Comparison of ENCODE assay signal across 8 cellular contexts in the genomic region with DNA sequence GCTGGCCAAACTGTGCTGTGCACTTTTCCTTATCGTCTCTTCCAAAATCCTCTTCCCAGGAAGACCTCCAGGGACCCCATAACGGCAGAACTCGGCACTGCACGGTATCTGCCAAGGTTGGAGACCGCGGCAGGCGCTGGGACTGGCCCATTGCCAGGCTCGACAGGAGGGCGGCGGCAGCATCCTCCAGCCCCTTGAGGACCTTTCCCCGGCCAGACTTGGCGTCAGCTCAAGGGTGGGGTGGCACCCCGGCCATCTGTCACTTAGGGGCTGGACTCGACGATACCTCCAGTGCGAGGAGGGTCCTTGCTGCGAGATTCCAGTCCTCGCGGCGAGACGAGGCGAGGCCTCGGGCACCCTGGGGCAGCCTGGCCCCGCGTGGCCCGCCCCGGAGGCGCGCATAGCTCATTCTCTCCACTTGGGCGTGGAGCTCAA. TPM values are rescaled to one million over a fixed set of nuclear protein-coding genes. Genes with fewer than 3 reads are reported as not detected.
A peak's percentile ranks its signal among the peaks of the same experiment; 100 is the strongest.
DNase-seq lines count a peak whose midpoint lies in the region; ATAC-seq and TF ChIP-seq lines count a peak whose summit lies in the region.

No MANE protein-coding gene starts in this region.

- H3K4me3 Mint-ChIP-seq in activated T-helper 17 cell treated with anti-CD3 and anti-CD28 coated beads, Interleukin-2, amount 50 U/mL, for 72 hours = peak overlapping the region; percentile 83
- peak overlapping the region; percentile 90 for H3K4me3 Mint-ChIP-seq in osteocyte (ENCODE audit: unreplicated experiment)

- POLR2A ChIA-PET in HEK293 (lab: Yijun Ruan, JAX) = interaction anchor here (0.6 to 4.2 kb wide), 24 partner anchors 9 to 505 kb away, joined by 3 to 73 read pairs (median 7); a partner anchor contains a TSS

- peak overlapping the region; percentile 88 for H3K4me3 ChIP-seq in HEK293 (ENCODE audit: low read depth, low read length)
- H3K4me3 ChIP-seq in upper lobe of right lung = peak overlapping the region; percentile 99

- H3K4me1 ChIP-seq in HEK293 (ENCODE audit: control insufficient read depth, insufficient read depth, low read length) (peaks cover 21% of the 10 kb centered on the region), foreskin keratinocyte (peaks cover 12% of the 10 kb centered on the region), upper lobe of right lung (peaks cover 19% of the 10 kb centered on the region)

- no peaks in the 10 kb centered on the region for H3K9me3 Mint-ChIP-seq in activated T-helper 17 cell treated with anti-CD3 and anti-CD28 coated beads, Interleukin-2, amount 50 U/mL, for 72 hours
- no peaks in the 10 kb centered on the region for H3K9me3 Mint-ChIP-seq in osteocyte (ENCODE audit: unreplicated experiment)

- H3K9me3 ChIP-seq in HEK293 (ENCODE audit: control insufficient read depth, insufficient read depth, low read depth, low read length) = no peaks in the 10 kb centered on the region
- H3K9me3 ChIP-seq in upper lobe of right lung = no peaks in the 10 kb centered on the region

- TF ChIP-seq CTCF in HEK293 (tag by site-specific recombination; IDR thresholded peaks at IDR 0.05) (peak; percentile 52; the same call in 1 of the 2 replicates), foreskin keratinocyte (conservative IDR thresholded peaks at IDR 0.05) (no peak), osteocyte (IDR thresholded peaks at IDR 0.05) (no peak), upper lobe of right lung (IDR thresholded peaks at IDR 0.05) (no peak)

- CTCF ChIA-PET in HEK293 (lab: Yijun Ruan, JAX) = interaction anchor here (0.6 to 3.7 kb wide), 9 partner anchors 12 to 1124 kb away, joined by 3 to 18 read pairs (median 4); a partner anchor contains a TSS

- DNase-seq in COLO668 (lab: John Stamatoyannopoulos, UW; ENCODE audit: unreplicated experiment) = peak; percentile 55
- DNase-seq in NCI-H748 (lab: John Stamatoyannopoulos, UW; ENCODE audit: unreplicated experiment) = peak; percentile 72
- DNase-seq in foreskin keratinocyte = no peak
- peak; percentile 88 for DNase-seq in osteocyte (ENCODE audit: extremely low spot score, unreplicated experiment)
- DNase-seq in upper lobe of right lung = peak; percentile 82
- no peak for DNase-seq in DMS114 treated with DMSO at 0.1 percent for 48 hours (lab: John Stamatoyannopoulos, UW; ENCODE audit: unreplicated experiment)

- intact Hi-C loops in upper lobe of right lung (cut with DNase I) = no loop called here

- H3K36me3 ChIP-seq in HEK293 (ENCODE audit: control insufficient read depth in 2 of 2, insufficient read depth in 1 of 2, low read length in 2 of 2) (peaks cover 6 to 17% of the 10 kb centered on the region in 2 experiments; a peak in 2 of 3 replicates), upper lobe of right lung (peaks cover 8% of the 10 kb centered on the region)

- peak overlapping the region; percentile 85 for H3K27ac Mint-ChIP-seq in activated T-helper 17 cell treated with anti-CD3 and anti-CD28 coated beads, Interleukin-2, amount 50 U/mL, for 72 hours
- peak overlapping the region; percentile 85 for H3K27ac Mint-ChIP-seq in osteocyte (ENCODE audit: unreplicated experiment)

- H3K27me3 Mint-ChIP-seq in activated T-helper 17 cell treated with anti-CD3 and anti-CD28 coated beads, Interleukin-2, amount 50 U/mL, for 72 hours = no peaks in the 10 kb centered on the region
- H3K27me3 Mint-ChIP-seq in osteocyte (ENCODE audit: unreplicated experiment) = no peaks in the 10 kb centered on the region

- peak overlapping the region; percentile 90 for H3K27ac ChIP-seq in HEK293 (ENCODE audit: extremely low read depth, low read depth, low read length)
- peak overlapping the region; percentile 71 for H3K27ac ChIP-seq in foreskin keratinocyte
- H3K27ac ChIP-seq in upper lobe of right lung = peak overlapping the region; percentile 88

- no peaks in the 10 kb centered on the region for H3K27me3 ChIP-seq in foreskin keratinocyte
- no peaks in the 10 kb centered on the region for H3K27me3 ChIP-seq in upper lobe of right lung

- peaks cover 10% of the 10 kb centered on the region for H3K4me1 Mint-ChIP-seq in activated T-helper 17 cell treated with anti-CD3 and anti-CD28 coated beads, Interleukin-2, amount 50 U/mL, for 72 hours
- peaks cover 43% of the 10 kb centered on the region for H3K4me1 Mint-ChIP-seq in osteocyte (ENCODE audit: unreplicated experiment)

- ATAC-seq in activated T-helper 17 cell treated with anti-CD3 and anti-CD28 coated beads, Interleukin-2, amount 50 U/mL, for 72 hours (replicated peaks) = peak; percentile 6
- no peak for ATAC-seq in foreskin keratinocyte
- ATAC-seq in upper lobe of right lung = peak; percentile 47

- peaks cover 32% of the 10 kb centered on the region for H3K36me3 Mint-ChIP-seq in activated T-helper 17 cell treated with anti-CD3 and anti-CD28 coated beads, Interleukin-2, amount 50 U/mL, for 72 hours (ENCODE audit: low read depth)
- H3K36me3 Mint-ChIP-seq in osteocyte (ENCODE audit: unreplicated experiment) = peaks cover 11% of the 10 kb centered on the region

TF ChIP-seq in HEK293, 187 proteins besides CTCF, POLR2A, EP300 and RAD21 (continues in another document):
- TF ChIP-seq ZNF394 (tag by site-specific recombination; IDR thresholded peaks at IDR 0.05; ENCODE audit: borderline replicate concordance) = no peak
- TF ChIP-seq REPIN1 (tag by site-specific recombination; IDR thresholded peaks at IDR 0.05; ENCODE audit: low read depth) = peak; percentile 59; the same call in 1 of the 2 replicates
- TF ChIP-seq, protein P1, sequence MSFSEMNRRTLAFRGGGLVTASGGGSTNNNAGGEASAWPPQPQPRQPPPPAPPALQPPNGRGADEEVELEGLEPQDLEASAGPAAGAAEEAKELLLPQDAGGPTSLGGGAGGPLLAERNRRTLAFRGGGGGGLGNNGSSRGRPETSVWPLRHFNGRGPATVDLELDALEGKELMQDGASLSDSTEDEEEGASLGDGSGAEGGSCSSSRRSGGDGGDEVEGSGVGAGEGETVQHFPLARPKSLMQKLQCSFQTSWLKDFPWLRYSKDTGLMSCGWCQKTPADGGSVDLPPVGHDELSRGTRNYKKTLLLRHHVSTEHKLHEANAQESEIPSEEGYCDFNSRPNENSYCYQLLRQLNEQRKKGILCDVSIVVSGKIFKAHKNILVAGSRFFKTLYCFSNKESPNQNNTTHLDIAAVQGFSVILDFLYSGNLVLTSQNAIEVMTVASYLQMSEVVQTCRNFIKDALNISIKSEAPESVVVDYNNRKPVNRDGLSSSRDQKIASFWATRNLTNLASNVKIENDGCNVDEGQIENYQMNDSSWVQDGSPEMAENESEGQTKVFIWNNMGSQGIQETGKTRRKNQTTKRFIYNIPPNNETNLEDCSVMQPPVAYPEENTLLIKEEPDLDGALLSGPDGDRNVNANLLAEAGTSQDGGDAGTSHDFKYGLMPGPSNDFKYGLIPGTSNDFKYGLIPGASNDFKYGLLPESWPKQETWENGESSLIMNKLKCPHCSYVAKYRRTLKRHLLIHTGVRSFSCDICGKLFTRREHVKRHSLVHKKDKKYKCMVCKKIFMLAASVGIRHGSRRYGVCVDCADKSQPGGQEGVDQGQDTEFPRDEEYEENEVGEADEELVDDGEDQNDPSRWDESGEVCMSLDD (tag by site-specific recombination; IDR thresholded peaks at IDR 0.05) = 0 out of 2 replicates have a peak, but pooled peaks have one; percentile 8
- TF ChIP-seq GLIS1 (tag by site-specific recombination; IDR thresholded peaks at IDR 0.05) = peak; percentile 89
- no peak for TF ChIP-seq ZNF223 (tag by site-specific recombination; IDR thresholded peaks at IDR 0.05)
- no peak for TF ChIP-seq EGR2 (tag by site-specific recombination; IDR thresholded peaks at IDR 0.05; ENCODE audit: low read depth)
- TF ChIP-seq, protein P2, sequence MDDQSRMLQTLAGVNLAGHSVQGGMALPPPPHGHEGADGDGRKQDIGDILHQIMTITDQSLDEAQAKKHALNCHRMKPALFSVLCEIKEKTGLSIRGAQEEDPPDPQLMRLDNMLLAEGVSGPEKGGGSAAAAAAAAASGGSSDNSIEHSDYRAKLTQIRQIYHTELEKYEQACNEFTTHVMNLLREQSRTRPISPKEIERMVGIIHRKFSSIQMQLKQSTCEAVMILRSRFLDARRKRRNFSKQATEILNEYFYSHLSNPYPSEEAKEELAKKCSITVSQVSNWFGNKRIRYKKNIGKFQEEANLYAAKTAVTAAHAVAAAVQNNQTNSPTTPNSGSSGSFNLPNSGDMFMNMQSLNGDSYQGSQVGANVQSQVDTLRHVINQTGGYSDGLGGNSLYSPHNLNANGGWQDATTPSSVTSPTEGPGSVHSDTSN (CRISPR knock-in tag; IDR thresholded peaks at IDR 0.05) = peak; percentile 32

RNA-seq across cellular contexts. Expression of a gene that starts 0.8 kb away (rescaled TPM):
- total RNA-seq in activated T-helper 17 cell treated with anti-CD3 and anti-CD28 coated beads, Interleukin-2, amount 50 U/mL, for 72 hours = 100 to 1,000 TPM in 1 of 2 donors, 10 to 100 TPM in 1; 95.4 to 222 TPM
- 315 and 395 TPM in 2 replicates for total RNA-seq in foreskin keratinocyte
- 103 and 149 TPM in 2 replicates for polyA plus RNA-seq in foreskin keratinocyte
- total RNA-seq in osteocyte = 141 and 143 TPM in 2 replicates
- 112 TPM for total RNA-seq in upper lobe of right lung

RNA-seq across cellular contexts. Expression of a gene that starts 12.4 kb away (rescaled TPM):
- under 1 TPM; 0.63 to 0.93 TPM for total RNA-seq in activated T-helper 17 cell treated with anti-CD3 and anti-CD28 coated beads, Interleukin-2, amount 50 U/mL, for 72 hours
- 0.85 and 0.88 TPM in 2 replicates for total RNA-seq in foreskin keratinocyte
- polyA plus RNA-seq in foreskin keratinocyte = 0.76 and 0.87 TPM in 2 replicates
- 1.9 and 2.5 TPM in 2 replicates for total RNA-seq in osteocyte
- total RNA-seq in upper lobe of right lung = 1.0 TPM

RNA-seq across cellular contexts. Expression of a gene that starts 48.6 kb away (rescaled TPM):
- 10 to 100 TPM; 51.4 to 82.9 TPM for total RNA-seq in activated T-helper 17 cell treated with anti-CD3 and anti-CD28 coated beads, Interleukin-2, amount 50 U/mL, for 72 hours
- total RNA-seq in foreskin keratinocyte (56.3 and 56.9 TPM in 2 replicates), osteocyte (108 and 119 TPM in 2 replicates), upper lobe of right lung (51.1 TPM)
- 54.9 and 57.2 TPM in 2 replicates for polyA plus RNA-seq in foreskin keratinocyte

RNA-seq across cellular contexts. Expression of a gene that starts 52.8 kb away (rescaled TPM):
- total RNA-seq in activated T-helper 17 cell treated with anti-CD3 and anti-CD28 coated beads, Interleukin-2, amount 50 U/mL, for 72 hours = 10 to 100 TPM; 15.1 to 16.2 TPM
- total RNA-seq in foreskin keratinocyte (15.2 and 15.5 TPM in 2 replicates), osteocyte (16.0 and 18.4 TPM in 2 replicates), upper lobe of right lung (12.6 TPM)
- 0.10 and 0.11 TPM in 2 replicates for polyA plus RNA-seq in foreskin keratinocyte

Comparison
In these comparisons a context has a peak if more than half of its experiments do, and no peak if none do; other contexts are left out.
1. DNase-seq: peak in COLO668 (single experiment), NCI-H748 (single experiment), osteocyte (single experiment) and upper lobe of right lung (single experiment); none in foreskin keratinocyte (0 of 2) and DMS114 treated with DMSO at 0.1 percent for 48 hours (single experiment).
2. Peak in every context shown above with its lines, with median percentiles within 50 percentile points of each other: H3K27ac ChIP-seq.